Comparison of ENCODE assay signal across 9 cellular contexts in the genomic region with DNA sequence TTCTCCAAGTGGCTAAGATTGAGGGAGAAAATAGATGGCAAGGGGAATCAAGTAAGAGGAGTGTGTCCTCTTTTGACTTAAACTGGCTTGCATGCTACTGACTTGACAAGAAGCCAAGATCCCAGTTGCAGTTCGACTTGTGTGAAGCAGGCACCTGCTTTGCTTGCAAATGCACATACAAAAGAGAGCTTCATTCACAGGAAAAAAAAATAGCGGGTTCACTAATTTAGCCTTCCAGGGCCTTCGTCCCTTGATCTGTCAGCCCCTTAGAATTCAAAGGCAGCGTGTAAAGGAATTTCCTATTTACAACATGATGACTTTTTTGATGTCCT.
DNase-seq lines count a peak whose midpoint lies in the region; ATAC-seq and FAIRE-seq lines count a peak whose summit lies in the region.
"Had no signal": no experiment of that assay in that cellular context is flagged by ENCODE, and none has a peak within 500 bp of the region (broad histone marks: within the 10 kb centered on the region; RNA-seq: fewer than 3 reads in every experiment).

No MANE protein-coding gene starts in this region.

- no peaks in the 10 kb centered on the region for H3K27me3 ChIP-seq in trophoblast cell (ENCODE audit: insufficient read depth, low read length)

- no peak overlapping the region for H2AFZ ChIP-seq in trophoblast cell (ENCODE audit: insufficient read depth, low read length, poor library complexity)

- peak; percentile 38 for FAIRE-seq in GM18507 (lab: Jason Lieb, UNC)
- FAIRE-seq: astrocyte had no signal

- H2AK5ac ChIP-seq in trophoblast cell (ENCODE audit: low read length), result no peak overlapping the region

- no CpG with 5 or more reads among the region's 4 CpGs for WGBS in trophoblast cell (ENCODE audit: extremely low coverage, insufficient coverage, insufficient read length)

- H3K18ac ChIP-seq in trophoblast cell (ENCODE audit: low read length), result no peak overlapping the region

- no peak overlapping the region for H3K4ac ChIP-seq in trophoblast cell (ENCODE audit: low read depth, low read length)

- no peak overlapping the region for H3K4me2 ChIP-seq in trophoblast cell (ENCODE audit: low read length)

- no peak overlapping the region for H3K27ac ChIP-seq in trophoblast cell (ENCODE audit: low read depth, low read length)

- H3K9me3 ChIP-seq in trophoblast cell (ENCODE audit: insufficient read depth, low read depth, low read length), result no peaks in the 10 kb centered on the region

- no peaks in the 10 kb centered on the region for H3K79me2 ChIP-seq in trophoblast cell (ENCODE audit: control insufficient read depth, insufficient read depth, low read length, poor library complexity)

- no peak overlapping the region for H4K8ac ChIP-seq in trophoblast cell (ENCODE audit: low read depth, low read length)

- H3K23ac ChIP-seq in trophoblast cell (ENCODE audit: low read length), result no peak overlapping the region

- no peaks in the 10 kb centered on the region for H3K36me3 ChIP-seq in trophoblast cell (ENCODE audit: control insufficient read depth in 1 of 2, insufficient read depth in 2 of 2, low read length in 2 of 2)

- no peak overlapping the region for H2BK5ac ChIP-seq in trophoblast cell (ENCODE audit: low read depth, low read length, poor library complexity)

- no peak overlapping the region for H4K91ac ChIP-seq in trophoblast cell (ENCODE audit: low read depth, low read length)

- DNase-seq in GM18507 (ENCODE audit: extremely low spot score, insufficient read length, low read depth) (no peak), medulla oblongata (ENCODE audit: extremely low spot score) (peak; percentile 85), RKO (ENCODE audit: low spot score) (no peak), SIG-M5 treated with dmso at 0.1 percent for 504 hours (lab: John Stamatoyannopoulos, UW; ENCODE audit: unreplicated experiment) (no peak), trophoblast cell (no peak)
- peak; percentile 43 for DNase-seq in Jurkat, Clone E6-1 (ENCODE audit: low read depth, low spot score)
- no peak for DNase-seq in NK-92 treated with Interleukin-12 subunit alpha and Interleukin-12 subunit beta, amount 100 ng/mL, for 24 hours (lab: John Stamatoyannopoulos, UW)

- H3K14ac ChIP-seq in trophoblast cell (ENCODE audit: low read length), result no peak overlapping the region

- no peak overlapping the region for H3K9ac ChIP-seq in trophoblast cell (ENCODE audit: low read length)

- no peaks in the 10 kb centered on the region for H3K79me1 ChIP-seq in trophoblast cell (ENCODE audit: low read length)

- H3K4me3 ChIP-seq in Jurkat, Clone E6-1 (ENCODE audit: low read length), result no peak overlapping the region
- no peak overlapping the region for H3K4me3 ChIP-seq in trophoblast cell (ENCODE audit: low read depth, low read length)

- H2BK120ac ChIP-seq in trophoblast cell (ENCODE audit: insufficient read depth, low read length, poor library complexity), result no peak overlapping the region

- no peak overlapping the region for H2BK12ac ChIP-seq in trophoblast cell (ENCODE audit: low read length)

- ATAC-seq in GM21576 (IDR thresholded peaks at IDR 0.05; ENCODE audit: unreplicated experiment), result peak; percentile 27

- H4K12ac ChIP-seq in trophoblast cell (ENCODE audit: low read depth, low read length), result no peak overlapping the region

- H3K4me1 ChIP-seq in trophoblast cell (ENCODE audit: control insufficient read depth in 1 of 2, insufficient read depth in 2 of 2, low read length in 2 of 2), result peaks cover 5 to 9% of the 10 kb centered on the region in 2 experiments

Comparison
In these comparisons a context has a peak if more than half of its experiments do, and no peak if none do; other contexts are left out.
1. DNase-seq: peak in Jurkat, Clone E6-1 (single experiment) and medulla oblongata (single experiment); none in GM18507 (single experiment), RKO (single experiment), NK-92 treated with Interleukin-12 subunit alpha and Interleukin-12 subunit beta, amount 100 ng/mL, for 24 hours (single experiment), SIG-M5 treated with dmso at 0.1 percent for 504 hours (single experiment) and trophoblast cell (0 of 2).